ENCODE assay signal across 24 cellular contexts in the genomic region with DNA sequence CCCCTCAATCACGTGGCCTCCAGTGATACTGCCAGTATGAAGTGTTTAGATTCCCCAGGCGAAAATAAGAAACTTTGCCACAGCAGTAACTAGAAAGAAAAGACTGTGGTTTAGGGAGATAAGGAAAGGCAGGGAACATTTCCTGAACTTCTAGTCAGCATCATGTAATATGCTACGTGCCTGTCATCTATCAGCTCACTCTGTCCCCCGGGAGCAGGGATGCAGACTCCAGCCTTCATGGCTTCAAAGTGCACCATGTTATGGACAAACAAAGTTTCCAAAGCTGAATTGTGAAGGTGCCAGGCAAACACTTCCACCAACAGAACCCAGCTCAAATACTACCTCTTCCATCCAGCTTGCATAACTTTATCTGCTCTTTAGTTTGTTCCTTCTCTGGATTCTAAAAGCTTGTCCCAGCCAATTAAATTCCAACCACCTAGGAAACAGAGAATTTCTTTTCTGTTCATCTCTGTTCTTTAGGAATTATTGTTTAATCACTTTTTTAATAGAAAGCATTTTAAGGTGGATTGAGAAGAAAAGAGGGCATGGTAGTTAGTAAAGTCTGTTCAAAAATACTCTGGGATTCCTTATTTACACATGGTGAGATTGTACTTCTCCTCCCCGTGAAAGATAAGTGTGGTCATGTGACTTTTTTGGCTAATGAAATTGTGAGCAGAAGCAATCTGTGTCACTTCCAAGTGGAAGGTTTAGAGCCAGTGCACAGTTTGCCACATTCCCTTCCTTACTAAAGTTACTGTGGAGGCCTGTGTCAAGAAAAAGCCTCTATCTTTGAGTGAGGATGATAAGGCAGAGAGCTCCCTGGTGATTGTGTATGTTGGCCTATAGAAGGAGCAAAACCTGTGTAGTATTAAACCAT.
"Had no signal": no experiment of that assay in that cellular context is flagged by ENCODE, and none has a peak within 500 bp of the region (broad histone marks: within the 10 kb centered on the region; RNA-seq: fewer than 3 reads in every experiment).

No MANE protein-coding gene starts in this region.

- H3K9me3 ChIP-seq: Peyer's patch had no signal

- ATAC-seq: activated T-cell treated with anti-CD3 and anti-CD28 coated beads, Interleukin-2, amount 50 U/mL, for 4 hours had no signal

- FAIRE-seq: TTC549 had no signal

- DNase-seq: activated CD4-positive, alpha-beta memory T cell treated with anti-CD3 and anti-CD28 coated beads for 36 hours; activated CD4-positive, alpha-beta T cell treated with anti-CD3 and anti-CD28 coated beads, Interleukin-2, amount 10 ng/mL, durations not matched to agents 7 days and 5 days; activated CD4-positive, CD25-positive, alpha-beta regulatory T cell; activated CD8-positive, alpha-beta memory T cell treated with anti-CD3 and anti-CD28 coated beads for 24 hours; activated effector memory CD4-positive, alpha-beta T cell treated with anti-CD3 and anti-CD28 coated beads, Interleukin-2, amount 50 U/mL, for 16 hours; activated naive CD4-positive, alpha-beta T cell treated with anti-CD3 and anti-CD28 coated beads for 36 hours; activated T-cell treated with anti-CD3 and anti-CD28 coated beads, Interleukin-2, amount 50 U/mL, for 4 hours; amygdala; brain microvascular endothelial cell; caudate nucleus; KG1; NCI-H1092; NCI-H1417; NCI-H1930; NCI-H345; NCI-H510A; NCI-H526 treated with DMSO at 0.1 percent for 48 hours; NCI-H82; OCI-M1; Peyer's patch; SIG-M5; T-helper 2 cell; T1000 had no signal

- H3K27ac ChIP-seq: brain microvascular endothelial cell, Peyer's patch had no signal

- H3K36me3 ChIP-seq: brain microvascular endothelial cell, Peyer's patch had no signal

- H3K27me3 ChIP-seq: brain microvascular endothelial cell, Peyer's patch had no signal

- H3K4me1 ChIP-seq: Peyer's patch had no signal

- H3K4me3 ChIP-seq: Peyer's patch had no signal
